ENCODE assay signal across 21 cellular contexts in genomic region chr6:109916759-109917158, GRCh38.
DNase-seq lines count a peak whose midpoint lies in the region; ATAC-seq, FAIRE-seq and TF ChIP-seq lines count a peak whose summit lies in the region.
"Had no signal": no experiment of that assay in that cellular context is flagged by ENCODE, and none has a peak within 500 bp of the region (broad histone marks: within the 10 kb centered on the region; RNA-seq: fewer than 3 reads in every experiment).

No MANE protein-coding gene starts in this region.

- no peak overlapping the region for H3K4me2 ChIP-seq in HepG2 (ENCODE audit: low read depth, low read length)
- no peak overlapping the region for H3K4me2 ChIP-seq in K562 (ENCODE audit: insufficient read depth, low read length)
- H3K4me2 ChIP-seq: BLaER1 had no signal

- ATAC-seq in HepG2 (no peak), right lobe of liver (no peak), K562 (no peak)
- ATAC-seq: GM12878 had no signal

- no peaks in the 10 kb centered on the region for H3K9me1 ChIP-seq in K562 (ENCODE audit: control insufficient read depth, insufficient read depth, low read length)

- no peak for TF ChIP-seq EP300 in HepG2 (IDR thresholded peaks at IDR 0.05; ENCODE audit: low read depth in 2 of 2, low read length in 2 of 2)
- TF ChIP-seq EP300 in HepG2 (CRISPR knock-in tag; IDR thresholded peaks at IDR 0.05; ENCODE audit: borderline replicate concordance): no peak
- no peak for TF ChIP-seq EP300 in K562 (IDR thresholded peaks at IDR 0.05; ENCODE audit: low read length)

- no peak for TF ChIP-seq POLR2A in HepG2 (IDR thresholded peaks at IDR 0.05; ENCODE audit: insufficient read depth in 1 of 2, low read depth in 2 of 2, low read length in 2 of 2)
- no peak for TF ChIP-seq POLR2A in right lobe of liver (IDR thresholded peaks at IDR 0.05)
- TF ChIP-seq POLR2A in K562 (conservative IDR thresholded peaks at IDR 0.05): no peak

- H3K27me3 ChIP-seq in HepG2 (ENCODE audit: control insufficient read depth in 1 of 2, insufficient read depth in 2 of 2, low read length in 2 of 2) (peaks cover 2% of the 10 kb centered on the region in 2 experiments; a peak in 2 of 5 replicates), right lobe of liver (no peaks in the 10 kb centered on the region), K562 (ENCODE audit: control insufficient read depth in 2 of 2, insufficient read depth in 2 of 2, low read length in 2 of 2) (peaks cover 8 to 17% of the 10 kb centered on the region in 2 experiments; a peak in 3 of 5 replicates)
- H3K27me3 ChIP-seq: BE2C, BLaER1 had no signal

- H3K27ac ChIP-seq in HepG2 (ENCODE audit: extremely low read length, insufficient read depth, low read length) (no peak overlapping the region), right lobe of liver (no peak overlapping the region), K562 (ENCODE audit: extremely low read depth, low read depth, low read length) (no peak overlapping the region)
- H3K27ac ChIP-seq: 22Rv1, BLaER1 had no signal

- H3K36me3 ChIP-seq in HepG2 (replicated peaks in 1 of 2; ENCODE audit: control insufficient read depth in 1 of 2, insufficient read depth in 2 of 2, low read length in 2 of 2): no peaks in the 10 kb centered on the region
- H3K36me3 ChIP-seq in right lobe of liver: no peaks in the 10 kb centered on the region
- H3K36me3 ChIP-seq in K562 (ENCODE audit: control insufficient read depth, insufficient read depth, low read length): no peaks in the 10 kb centered on the region
- H3K36me3 ChIP-seq: BE2C, BLaER1 had no signal

- no peak for TF ChIP-seq CTCF in HepG2 (CRISPR knock-in tag; IDR thresholded peaks at IDR 0.05)
- TF ChIP-seq CTCF in right lobe of liver (IDR thresholded peaks at IDR 0.05): no peak
- no peak for TF ChIP-seq CTCF in K562 (IDR thresholded peaks at IDR 0.05 in 2 of 3, conservative IDR thresholded peaks at IDR 0.05 in 1 of 3; ENCODE audit: insufficient read depth in 2 of 3, low read depth in 1 of 3, low read length in 3 of 3)

- H3K4me1 ChIP-seq in HepG2 (ENCODE audit: insufficient read depth, low read length): no peaks in the 10 kb centered on the region
- H3K4me1 ChIP-seq in right lobe of liver: no peaks in the 10 kb centered on the region
- H3K4me1 ChIP-seq in K562 (replicated peaks in 1 of 2; ENCODE audit: control insufficient read depth in 2 of 2, insufficient read depth in 2 of 2, low read length in 2 of 2): no peaks in the 10 kb centered on the region; a peak in 1 of 5 replicates
- H3K4me1 ChIP-seq: BE2C, BLaER1 had no signal

- CTCF ChIA-PET in HepG2 (lab: Yijun Ruan, JAX; ENCODE audit: low intra/inter-chr PET ratio, low total read pairs): no interaction called here
- CTCF ChIA-PET in K562 (lab: Yijun Ruan, JAX; ENCODE audit: low intra/inter-chr PET ratio): no interaction called here

- FAIRE-seq in HepG2 (lab: Jason Lieb, UNC): no peak
- no peak for FAIRE-seq in K562 (lab: Jason Lieb, UNC)
- FAIRE-seq: GM12878, GM12892, GM18507 had no signal

- H2AFZ ChIP-seq in HepG2 (ENCODE audit: low read length) (no peak overlapping the region), K562 (ENCODE audit: low read depth, low read length) (no peak overlapping the region)

- TF ChIP-seq RAD21 in HepG2 (CRISPR knock-in tag; IDR thresholded peaks at IDR 0.05) (no peak), K562 (CRISPR knock-in tag; conservative IDR thresholded peaks at IDR 0.05 in 1 of 2, IDR thresholded peaks at IDR 0.05 in 1 of 2) (no peak)

- H3K9me3 ChIP-seq in HepG2 (ENCODE audit: low read length) (no peaks in the 10 kb centered on the region), right lobe of liver (no peaks in the 10 kb centered on the region), K562 (replicated peaks; ENCODE audit: control insufficient read depth, insufficient read depth, low read depth, low read length) (no peaks in the 10 kb centered on the region)
- H3K9me3 ChIP-seq: BE2C, BLaER1 had no signal

- POLR2A ChIA-PET in HepG2 (lab: Yijun Ruan, JAX) (no interaction called here), K562 (lab: Yijun Ruan, JAX) (interaction anchor here (0.7 to 1.3 kb wide), 3 partner anchors 12 to 187 kb away, joined by 3 to 5 read pairs (median 4); no protein-coding TSS in a partner anchor)

- BruUV-seq in HepG2 (replicated peaks; lab: Mats Ljungman, UMichigan) (no TSS peak), K562 (replicated peaks; lab: Mats Ljungman, UMichigan) (no TSS peak)

- DNase-seq in HepG2 (ENCODE audit: low spot score) (no peak), right lobe of liver (no peak), K562 (ENCODE audit: extremely low read depth in 1 of 4, low spot score in 3 of 4) (no peak), DMS53 (lab: John Stamatoyannopoulos, UW) (no peak), EL (no peak)
- DNase-seq: ACHN; BE2C; C1 segment of cervical spinal cord; CD4-positive, alpha-beta memory T cell; CD4-positive, CD25-positive, alpha-beta regulatory T cell; CD8-positive, alpha-beta memory T cell; COR-L47; DMS 273 treated with DMSO at 0.1 percent for 48 hours; DMS153; DMS79 treated with DMSO at 0.1 percent for 48 hours; GDM1 had no signal

- H3K9ac ChIP-seq in HepG2 (ENCODE audit: insufficient read depth, low read depth, low read length): no peak overlapping the region
- H3K9ac ChIP-seq in K562 (ENCODE audit: insufficient read depth in 1 of 2, low read depth in 2 of 2, low read length in 2 of 2): no peak overlapping the region
- H3K9ac ChIP-seq: BLaER1 had no signal

- 69% methylated on average over 4 of the region's 4 CpGs for WGBS in HepG2 (ENCODE audit: low lambda C conversion rate)
- WGBS in right lobe of liver (ENCODE audit: insufficient coverage, low coverage, low lambda C conversion rate, missing lambda C conversion rate): 17% methylated on average over 1 of the region's 4 CpGs
- 0% methylated on average over 4 of the region's 4 CpGs for WGBS in K562 (ENCODE audit: insufficient coverage, low coverage, missing lambda C conversion rate)

- intact Hi-C loops in HepG2 (cut with micrococcal nuclease; ENCODE audit: unreplicated experiment) (no loop called here), right lobe of liver (cut with DNase I) (no loop called here), K562 (cut with micrococcal nuclease) (no loop called here)

- H3K4me3 ChIP-seq in HepG2 (replicated peaks in 1 of 3; ENCODE audit: insufficient read depth in 1 of 3, low read depth in 2 of 3, low read length in 3 of 3): no peak overlapping the region
- H3K4me3 ChIP-seq in right lobe of liver: no peak overlapping the region
- no peak overlapping the region for H3K4me3 ChIP-seq in K562
- H3K4me3 ChIP-seq: BLaER1, GM12878 had no signal

- in situ Hi-C loops in HepG2 (cut with HindIII; ENCODE audit: extremely low pct_ligation_motif_present, low pct_unique_long_range_greater_than_20kb): no loop called here
- in situ Hi-C loops in K562 (cut with MboI): no loop called here

- H3K79me2 ChIP-seq in HepG2 (ENCODE audit: insufficient read depth, low read length) (no peaks in the 10 kb centered on the region), K562 (ENCODE audit: control insufficient read depth, insufficient read depth, low read length) (no peaks in the 10 kb centered on the region)

- no peaks in the 10 kb centered on the region for H4K20me1 ChIP-seq in HepG2 (ENCODE audit: insufficient read depth, low read length)
- H4K20me1 ChIP-seq in K562 (replicated peaks; ENCODE audit: control insufficient read depth, insufficient read depth, low read length): no peaks in the 10 kb centered on the region
- H4K20me1 ChIP-seq: BLaER1 had no signal

TF ChIP-seq in HepG2, 621 proteins besides CTCF, POLR2A, EP300 and RAD21:
- no peak for TF ChIP-seq ZSCAN20 (CRISPR knock-in tag; IDR thresholded peaks at IDR 0.05; ENCODE audit: borderline replicate concordance)
- TF ChIP-seq MAFF (IDR thresholded peaks at IDR 0.05; ENCODE audit: low read depth, low read length): peak; percentile 66
- TF ChIP-seq MAFK (conservative IDR thresholded peaks at IDR 0.05 in 1 of 2, IDR thresholded peaks at IDR 0.05 in 1 of 2; ENCODE audit: low read length in 2 of 2): peak; percentile 64 to 87; a peak in 3 of 4 replicates

TF ChIP-seq in K562, 482 proteins besides CTCF, POLR2A, EP300 and RAD21 (continues in another document):
- no peak for TF ChIP-seq U2AF1 (optimal IDR thresholded peaks at IDR 0.05; ENCODE audit: low read depth, low read length)

Comparison
In these comparisons a context has a peak if more than half of its experiments do, and no peak if none do; other contexts are left out.
1. Of the 241 proteins assayed by ChIP-seq in both HepG2 and K562: peak only in HepG2: none; only in K562: MAFG; in both: MAFF and MAFK; in neither: 238.